In genomic region chr14:81062816-81063215, GRCh38 we compare ENCODE assay signal across 9 cellular contexts.
A peak's percentile ranks its signal among the peaks of the same experiment; 100 is the strongest.
DNase-seq lines count a peak whose midpoint lies in the region; ATAC-seq and TF ChIP-seq lines count a peak whose summit lies in the region.
"Had no signal": no experiment of that assay in that cellular context is flagged by ENCODE, and none has a peak within 500 bp of the region (broad histone marks: within the 10 kb centered on the region; RNA-seq: fewer than 3 reads in every experiment).

No MANE protein-coding gene starts in this region.

- no peaks in the 10 kb centered on the region for H3K9me3 ChIP-seq in CD8-positive, alpha-beta T cell (ENCODE audit: low read length)
- H3K9me3 ChIP-seq in RWPE2 (ENCODE audit: severe bottlenecking) (no peaks in the 10 kb centered on the region), suprapubic skin (no peaks in the 10 kb centered on the region)

- no peak overlapping the region for H3K27ac ChIP-seq in CD8-positive, alpha-beta T cell (ENCODE audit: low read depth, low read length)
- H3K27ac ChIP-seq in RWPE2 (ENCODE audit: poor library complexity, severe bottlenecking): no peak overlapping the region
- H3K27ac ChIP-seq in suprapubic skin: no peak overlapping the region
- H3K27ac ChIP-seq: epithelial cell of prostate had no signal

- no peaks in the 10 kb centered on the region for H3K4me1 Mint-ChIP-seq in CD8-positive, alpha-beta T cell (ENCODE audit: low read depth)

- no peaks in the 10 kb centered on the region for H3K36me3 Mint-ChIP-seq in CD8-positive, alpha-beta T cell

- H3K9me3 Mint-ChIP-seq in CD8-positive, alpha-beta T cell: no peaks in the 10 kb centered on the region

- no peak overlapping the region for H3K4me3 Mint-ChIP-seq in CD8-positive, alpha-beta T cell

- no peak overlapping the region for H3K27ac Mint-ChIP-seq in CD8-positive, alpha-beta T cell

- no peak for ATAC-seq in CD8-positive, alpha-beta T cell
- ATAC-seq in GM18868 (IDR thresholded peaks at IDR 0.05; ENCODE audit: unreplicated experiment) (peak; percentile 97), HG03439 (IDR thresholded peaks at IDR 0.05; ENCODE audit: unreplicated experiment) (peak; percentile 78), RWPE2 (ENCODE audit: low read depth) (peak; percentile 73), HG03039 (IDR thresholded peaks at IDR 0.05; ENCODE audit: unreplicated experiment) (no peak)

- intact Hi-C loops in CD8-positive, alpha-beta T cell (cut with DNase I, micrococcal nuclease): loop anchor here in 1 of 2 experiments (2.0 kb wide), 1 partner anchor 108 kb away; the partner anchor contains the start of gene TSHR

- H3K4me3 ChIP-seq in CD8-positive, alpha-beta T cell (ENCODE audit: low read depth, low read length): no peak overlapping the region
- H3K4me3 ChIP-seq in RWPE2 (ENCODE audit: severe bottlenecking): no peak overlapping the region
- H3K4me3 ChIP-seq in suprapubic skin: no peak overlapping the region

- no peaks in the 10 kb centered on the region for H3K4me1 ChIP-seq in CD8-positive, alpha-beta T cell (ENCODE audit: insufficient read depth, low read length)
- no peaks in the 10 kb centered on the region for H3K4me1 ChIP-seq in RWPE2 (ENCODE audit: insufficient read depth, poor library complexity, severe bottlenecking)
- no peaks in the 10 kb centered on the region for H3K4me1 ChIP-seq in suprapubic skin

- peak; percentile 32 for TF ChIP-seq CTCF in CD8-positive, alpha-beta T cell (IDR thresholded peaks at IDR 0.05)
- TF ChIP-seq CTCF in RWPE2 (IDR thresholded peaks at IDR 0.05; ENCODE audit: poor library complexity, severe bottlenecking) (peak; percentile 63), suprapubic skin (IDR thresholded peaks at IDR 0.05) (no peak)

- H3K27me3 Mint-ChIP-seq in CD8-positive, alpha-beta T cell (ENCODE audit: low read depth): peaks cover 3% of the 10 kb centered on the region

- CTCF ChIA-PET in CD8-positive, alpha-beta T cell (lab: Charles Lee): no interaction called here

- no peaks in the 10 kb centered on the region for H3K27me3 ChIP-seq in CD8-positive, alpha-beta T cell (ENCODE audit: insufficient read depth, low read length)
- H3K27me3 ChIP-seq in RWPE2 (ENCODE audit: insufficient read depth, poor library complexity, severe bottlenecking) (peaks cover 7% of the 10 kb centered on the region), suprapubic skin (no peaks in the 10 kb centered on the region)

- 24% methylated on average over 4 of the region's 4 CpGs for WGBS in suprapubic skin

- POLR2A ChIA-PET in CD8-positive, alpha-beta T cell (lab: Charles Lee): no interaction called here

- no peak for TF ChIP-seq POLR2A in suprapubic skin (IDR thresholded peaks at IDR 0.05)

- DNase-seq in CD8-positive, alpha-beta T cell: peak in 1 of 7 experiments; percentile 20
- no peak for DNase-seq in RWPE2 (ENCODE audit: low spot score)
- peak; percentile 5 for DNase-seq in iPS DF 4.7 (ENCODE audit: extremely low read depth, low spot score)
- DNase-seq in NCI-H2196 treated with DMSO at 0.1 percent for 48 hours (lab: John Stamatoyannopoulos, UW; ENCODE audit: unreplicated experiment): no peak
- DNase-seq in suprapubic skin (ENCODE audit: low spot score in 2 of 2): no peak

- no peak for TF ChIP-seq EP300 in suprapubic skin (IDR thresholded peaks at IDR 0.05)

- no peaks in the 10 kb centered on the region for H3K36me3 ChIP-seq in CD8-positive, alpha-beta T cell (ENCODE audit: insufficient read depth, low read length)
- no peaks in the 10 kb centered on the region for H3K36me3 ChIP-seq in RWPE2 (ENCODE audit: low read depth)
- no peaks in the 10 kb centered on the region for H3K36me3 ChIP-seq in suprapubic skin

Comparison
In these comparisons a context has a peak if more than half of its experiments do, and no peak if none do; other contexts are left out.
1. ATAC-seq: peak in GM18868 (single experiment), HG03439 (single experiment) and RWPE2 (single experiment); none in CD8-positive, alpha-beta T cell (single experiment) and HG03039 (single experiment).
2. CTCF ChIP-seq: peak in CD8-positive, alpha-beta T cell (single experiment) and RWPE2 (single experiment); none in suprapubic skin (0 of 2).